9 cellular contexts compared by ENCODE assay signal in the genomic region with DNA sequence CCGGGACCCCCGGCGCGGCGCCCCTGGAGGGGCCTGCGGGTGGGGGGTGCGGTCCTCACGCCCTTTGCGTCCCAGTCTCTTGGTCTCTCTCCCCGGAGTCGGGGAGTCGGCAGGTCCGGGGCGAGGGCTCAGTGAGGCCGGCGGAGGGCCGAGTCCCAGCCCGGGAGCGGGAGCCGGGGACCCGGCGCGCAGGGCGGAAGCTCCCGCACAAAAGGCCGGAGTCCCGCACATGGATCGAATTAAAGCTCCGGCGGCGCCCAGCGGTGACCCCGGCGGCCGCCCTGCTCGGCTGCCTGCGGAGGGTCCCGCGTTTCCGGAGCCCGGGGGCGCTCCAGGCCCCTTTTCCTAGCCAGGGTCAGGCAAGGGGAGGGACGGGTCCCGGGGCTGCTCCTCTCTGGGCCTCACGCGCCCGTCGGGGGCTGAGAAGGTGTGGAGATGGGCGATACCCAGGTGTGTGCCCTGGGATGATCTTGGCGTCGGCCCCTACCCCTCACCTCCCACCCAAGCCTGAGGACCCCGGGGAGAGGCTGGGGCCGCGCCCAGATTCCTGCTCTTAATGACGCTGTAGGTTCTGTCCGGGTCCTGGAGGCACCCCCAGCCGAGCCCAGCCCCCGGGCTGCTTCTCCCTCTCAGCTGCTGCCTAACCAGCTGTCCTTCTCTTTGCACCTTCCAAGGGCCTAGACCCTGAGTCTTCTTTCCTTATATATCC. TPM values are rescaled to one million over a fixed set of nuclear protein-coding genes. Genes with fewer than 3 reads are reported as not detected.
DNase-seq lines count a peak whose midpoint lies in the region; ATAC-seq and TF ChIP-seq lines count a peak whose summit lies in the region.
"Had no signal": no experiment of that assay in that cellular context is flagged by ENCODE, and none has a peak within 500 bp of the region (broad histone marks: within the 10 kb centered on the region; RNA-seq: fewer than 3 reads in every experiment).

No MANE protein-coding gene starts in this region.

- no peaks in the 10 kb centered on the region for H3K36me3 Mint-ChIP-seq in activated CD8-positive, alpha-beta T cell treated with anti-CD3 and anti-CD28 coated beads for 36 hours (ENCODE audit: low read depth)

- H3K4me3 ChIP-seq in heart left ventricle (peak overlapping the region; percentile 66 to 95 (median 72)), psoas muscle (peak overlapping the region; percentile 66)

- peak overlapping the region; percentile 89 for H3K9ac ChIP-seq in ES-I3 (ENCODE audit: low read depth, low read length)

- H3K27ac ChIP-seq in heart left ventricle (peak overlapping the region; percentile 65 to 87 (median 82)), psoas muscle (peak overlapping the region; percentile 0)

- H3K4me1 ChIP-seq in ES-I3 (ENCODE audit: insufficient read depth, low read length), result peaks cover 34% of the 10 kb centered on the region
- H3K4me1 ChIP-seq in heart left ventricle, result peaks cover 0 to 69% (median 42%) of the 10 kb centered on the region in 12 donors
- peaks cover 13% of the 10 kb centered on the region for H3K4me1 ChIP-seq in psoas muscle

- TF ChIP-seq CTCF in activated CD8-positive, alpha-beta T cell treated with anti-CD3 and anti-CD28 coated beads for 36 hours (IDR thresholded peaks at IDR 0.05), result no peak
- TF ChIP-seq CTCF in heart left ventricle (IDR thresholded peaks at IDR 0.05) (no peak), psoas muscle (IDR thresholded peaks at IDR 0.05) (no peak)

- H3K4me1 Mint-ChIP-seq in activated CD8-positive, alpha-beta T cell treated with anti-CD3 and anti-CD28 coated beads for 36 hours (ENCODE audit: low read depth), result peaks cover 10% of the 10 kb centered on the region

- peaks cover 0 to 56% (median 3%) of the 10 kb centered on the region in 9 donors for H3K27me3 ChIP-seq in heart left ventricle
- H3K27me3 ChIP-seq in psoas muscle (ENCODE audit: insufficient read depth in 3 of 3, low read length in 2 of 3), result peaks cover 0 to 44% (median 19%) of the 10 kb centered on the region in 3 donors

- WGBS in heart left ventricle, 4 donors, result 2 to 4% (median 2%) methylated on average over 9 to 58 of the region's 58 CpGs
- WGBS in psoas muscle, 3 donors, result 5 to 7% (median 5%) methylated on average over 40 to 58 of the region's 58 CpGs

- no peak overlapping the region for H3K4me3 Mint-ChIP-seq in activated CD8-positive, alpha-beta T cell treated with anti-CD3 and anti-CD28 coated beads for 36 hours

- H3K9me3 ChIP-seq in ES-I3 (ENCODE audit: control insufficient read depth, insufficient read depth, low read length), result no peaks in the 10 kb centered on the region
- H3K9me3 ChIP-seq in heart left ventricle, result no peaks in the 10 kb centered on the region
- H3K9me3 ChIP-seq in psoas muscle, result no peaks in the 10 kb centered on the region

- peaks cover 46% of the 10 kb centered on the region for H3K27me3 Mint-ChIP-seq in activated CD8-positive, alpha-beta T cell treated with anti-CD3 and anti-CD28 coated beads for 36 hours

- H3K36me3 ChIP-seq in ES-I3 (ENCODE audit: insufficient read depth, low read length), result peaks cover 3% of the 10 kb centered on the region
- H3K36me3 ChIP-seq in heart left ventricle, result no peaks in the 10 kb centered on the region
- H3K36me3 ChIP-seq in psoas muscle (ENCODE audit: insufficient read depth in 1 of 2, low read depth in 1 of 2), result no peaks in the 10 kb centered on the region

- no peak for TF ChIP-seq POLR2A in heart left ventricle (IDR thresholded peaks at IDR 0.05)

- H3K27ac Mint-ChIP-seq in activated CD8-positive, alpha-beta T cell treated with anti-CD3 and anti-CD28 coated beads for 36 hours, result no peak overlapping the region

- DNase-seq in activated CD8-positive, alpha-beta T cell treated with anti-CD3 and anti-CD28 coated beads for 36 hours, result no peak
- no peak for DNase-seq in heart left ventricle
- no peak for DNase-seq in psoas muscle
- no peak for DNase-seq in medulla oblongata (ENCODE audit: extremely low spot score)

- no peaks in the 10 kb centered on the region for H3K9me3 Mint-ChIP-seq in activated CD8-positive, alpha-beta T cell treated with anti-CD3 and anti-CD28 coated beads for 36 hours

- POLR2A ChIA-PET in activated CD8-positive, alpha-beta T cell treated with anti-CD3 and anti-CD28 coated beads for 36 hours (lab: Charles Lee), result no interaction called here

- intact Hi-C loops in activated CD8-positive, alpha-beta T cell treated with anti-CD3 and anti-CD28 coated beads for 36 hours (cut with micrococcal nuclease), result no loop called here
- intact Hi-C loops in heart left ventricle (cut with DNase I) (loop anchor here in 2 of 10 donors (2.0 to 10.0 kb wide), 2 partner anchors 20 to 164 kb away; no protein-coding TSS in a partner anchor), psoas muscle (cut with DNase I) (no loop called here)

- peak; percentile 11 for ATAC-seq in activated CD8-positive, alpha-beta T cell treated with anti-CD3 and anti-CD28 coated beads for 36 hours
- peak in 3 of 4 donors; percentile 5 to 6 (median 5) for ATAC-seq in heart left ventricle
- ATAC-seq in psoas muscle, result peak; percentile 12 to 58 (median 52)
- no peak for ATAC-seq in HG03139 (IDR thresholded peaks at IDR 0.05; ENCODE audit: unreplicated experiment)
- ATAC-seq in HG03135 (IDR thresholded peaks at IDR 0.05; ENCODE audit: unreplicated experiment), result no peak
- no peak for ATAC-seq in HG03442 (IDR thresholded peaks at IDR 0.05; ENCODE audit: unreplicated experiment)

- CTCF ChIA-PET in activated CD8-positive, alpha-beta T cell treated with anti-CD3 and anti-CD28 coated beads for 36 hours (lab: Charles Lee), result no interaction called here

RNA-seq across cellular contexts. Expression of a gene that starts 0.5 kb away (rescaled TPM):
- total RNA-seq in activated CD8-positive, alpha-beta T cell treated with anti-CD3 and anti-CD28 coated beads for 36 hours, result not detected
- total RNA-seq in heart left ventricle (100 to 1,000 TPM in 1 of 9 donors, 10 to 100 TPM in 8; 49.3 to 103 (median 73.8) TPM), psoas muscle (10 to 100 TPM in 1 of 4 donors, 1 to 10 TPM in 3; 2.5 to 11.3 (median 4.2) TPM)
- polyA plus RNA-seq in heart left ventricle (10 to 100 TPM; 31.6 to 58.4 TPM), psoas muscle (1 to 10 TPM; 2.5 to 3.1 (median 2.5) TPM)
- total RNA-seq: T-helper 1 cell treated with Interleukin-12 subunit alpha and Interleukin-12 subunit beta and Interleukin-4 antibody, amounts not matched to agents 30 ng/mL and 1 ng/mL, for 36 hours had no signal

RNA-seq across cellular contexts. Expression of a gene that starts 16.8 kb away (rescaled TPM):
- not detected for total RNA-seq in activated CD8-positive, alpha-beta T cell treated with anti-CD3 and anti-CD28 coated beads for 36 hours
- total RNA-seq in heart left ventricle (not detected), psoas muscle (not detected)
- polyA plus RNA-seq in heart left ventricle (not detected), psoas muscle (not detected)
- total RNA-seq: T-helper 1 cell treated with Interleukin-12 subunit alpha and Interleukin-12 subunit beta and Interleukin-4 antibody, amounts not matched to agents 30 ng/mL and 1 ng/mL, for 36 hours had no signal

RNA-seq across cellular contexts. Expression of a gene that starts 23.0 kb away (rescaled TPM):
- total RNA-seq in activated CD8-positive, alpha-beta T cell treated with anti-CD3 and anti-CD28 coated beads for 36 hours, result under 1 TPM; 0.56 to 0.81 TPM
- total RNA-seq in heart left ventricle (10 to 100 TPM in 6 of 9 donors, 1 to 10 TPM in 3; 4.8 to 71.2 (median 17.8) TPM), psoas muscle (10 to 100 TPM in 3 of 4 donors, 1 to 10 TPM in 1; 6.1 to 48.2 (median 37.2) TPM)
- polyA plus RNA-seq in heart left ventricle (10 to 100 TPM in 1 of 2 donors, 1 to 10 TPM in 1; 1.6 to 25.9 TPM), psoas muscle (10 to 100 TPM in 1 of 3 donors, 1 to 10 TPM in 2; 1.3 to 10.1 (median 7.5) TPM)

RNA-seq across cellular contexts. Expression of a gene that starts 48.3 kb away (rescaled TPM):
- 1 to 10 TPM; 2.5 to 2.8 TPM for total RNA-seq in activated CD8-positive, alpha-beta T cell treated with anti-CD3 and anti-CD28 coated beads for 36 hours
- total RNA-seq in heart left ventricle (1 to 10 TPM; 2.0 to 7.5 (median 3.8) TPM), psoas muscle (1 to 10 TPM in 3 of 4 donors, under 1 TPM in 1; 0.97 to 2.8 (median 2.2) TPM)
- polyA plus RNA-seq in heart left ventricle (1 to 10 TPM; 6.6 to 9.8 TPM), psoas muscle (1 to 10 TPM; 2.9 to 7.1 (median 4.8) TPM)

Comparison
In these comparisons a context has a peak if more than half of its experiments do, and no peak if none do; other contexts are left out.
1. ATAC-seq: peak in activated CD8-positive, alpha-beta T cell treated with anti-CD3 and anti-CD28 coated beads for 36 hours (single experiment), heart left ventricle (3 of 4) and psoas muscle (4 of 4); none in HG03139 (single experiment), HG03135 (single experiment) and HG03442 (single experiment).
2. RNA of a gene that starts 0.5 kb away (total RNA-seq): 49.3 to 103 TPM in heart left ventricle; 2.5 to 11.3 TPM in psoas muscle and not detected in activated CD8-positive, alpha-beta T cell treated with anti-CD3 and anti-CD28 coated beads for 36 hours; every median in the first group is over 4 times any median in the second.